Comparison of ENCODE assay signal across 16 cellular contexts in the genomic region with DNA sequence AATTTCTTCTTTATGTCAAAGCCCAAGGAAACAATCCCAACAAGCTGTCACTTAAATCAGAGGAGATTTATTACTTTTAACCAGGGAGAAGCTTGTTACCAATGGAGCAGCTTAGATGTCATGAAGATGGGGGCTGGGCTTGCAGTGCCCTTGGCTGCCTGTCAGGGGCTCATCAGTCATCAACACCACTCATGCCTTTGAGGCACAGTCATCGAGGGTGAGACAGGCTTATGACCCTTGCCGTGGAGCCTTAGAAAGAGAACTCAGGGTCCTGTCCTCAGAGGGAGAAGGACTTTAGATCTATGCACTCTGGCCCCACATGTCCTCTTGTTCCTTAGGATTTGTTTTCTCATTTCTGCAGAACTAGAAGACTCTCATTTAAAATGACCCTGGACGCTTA.
DNase-seq lines count a peak whose midpoint lies in the region; ATAC-seq and TF ChIP-seq lines count a peak whose summit lies in the region.
"Had no signal": no experiment of that assay in that cellular context is flagged by ENCODE, and none has a peak within 500 bp of the region (broad histone marks: within the 10 kb centered on the region; RNA-seq: fewer than 3 reads in every experiment).

No MANE protein-coding gene starts in this region.

- TF ChIP-seq CTCF in MCF 10A (IDR thresholded peaks at IDR 0.05; ENCODE audit: unreplicated experiment) (no peak), breast epithelium (IDR thresholded peaks at IDR 0.05) (no peak), PC-9 (conservative IDR thresholded peaks at IDR 0.05) (no peak), vagina (IDR thresholded peaks at IDR 0.05) (no peak)

- H3K79me2 ChIP-seq in PC-9 (ENCODE audit: low read depth): no peaks in the 10 kb centered on the region

- TF ChIP-seq POLR2A in breast epithelium (IDR thresholded peaks at IDR 0.05) (no peak), vagina (IDR thresholded peaks at IDR 0.05) (no peak)

- no peaks in the 10 kb centered on the region for H3K9me2 ChIP-seq in PC-9 (ENCODE audit: insufficient read depth)

- intact Hi-C loops in MCF 10A (cut with micrococcal nuclease): no loop called here
- intact Hi-C loops in breast epithelium (cut with DNase I; ENCODE audit: low total_unique reads): no loop called here
- intact Hi-C loops in PC-9 (cut with micrococcal nuclease; ENCODE audit: unreplicated experiment): no loop called here
- intact Hi-C loops in vagina (cut with DNase I): no loop called here

- peak overlapping the region; percentile 70 for H3K27ac Mint-ChIP-seq in MCF 10A (ENCODE audit: low read depth, unreplicated experiment)
- H3K27ac Mint-ChIP-seq: activated CD8-positive, alpha-beta memory T cell treated with anti-CD3 and anti-CD28 coated beads, Interleukin-2, amount 10 ng/mL, durations not matched to agents 7 days and 5 days; activated naive CD8-positive, alpha-beta T cell treated with anti-CD3 and anti-CD28 coated beads for 36 hours; memory B cell; WTC11 had no signal

- no peaks in the 10 kb centered on the region for H3K4me1 ChIP-seq in breast epithelium
- H3K4me1 ChIP-seq in PC-9 (replicated peaks; ENCODE audit: insufficient read depth): peaks cover 10% of the 10 kb centered on the region; the same call in 1 of the 2 replicates
- peaks cover 19% of the 10 kb centered on the region for H3K4me1 ChIP-seq in vagina

- H3K27ac ChIP-seq in breast epithelium: no peak overlapping the region
- H3K27ac ChIP-seq in PC-9: no peak overlapping the region
- H3K27ac ChIP-seq in vagina: peak overlapping the region; percentile 68

- no peak for ATAC-seq in GM21529 (IDR thresholded peaks at IDR 0.05; ENCODE audit: unreplicated experiment)
- no peak for ATAC-seq in HG03175 (IDR thresholded peaks at IDR 0.05; ENCODE audit: unreplicated experiment)
- ATAC-seq: activated CD8-positive, alpha-beta memory T cell treated with anti-CD3 and anti-CD28 coated beads, Interleukin-2, amount 10 ng/mL, durations not matched to agents 7 days and 5 days; WTC11 had no signal

- H3K36me3 ChIP-seq in breast epithelium: no peaks in the 10 kb centered on the region
- H3K36me3 ChIP-seq in PC-9 (ENCODE audit: low read depth): no peaks in the 10 kb centered on the region
- H3K36me3 ChIP-seq in vagina: no peaks in the 10 kb centered on the region

- DNase-seq in MCF 10A (ENCODE audit: unreplicated experiment): peak; percentile 64
- DNase-seq in breast epithelium (ENCODE audit: low spot score in 2 of 2): no peak
- DNase-seq in PC-9: peak in 1 of 2 experiments; percentile 43
- peak; percentile 32 for DNase-seq in fibroblast of peridontal ligament (ENCODE audit: extremely low read depth)
- no peak for DNase-seq in vagina (ENCODE audit: extremely low spot score in 2 of 2)
- no peak for DNase-seq in hypothalamus (lab: John Stamatoyannopoulos, UW)
- DNase-seq: activated CD8-positive, alpha-beta memory T cell treated with anti-CD3 and anti-CD28 coated beads, Interleukin-2, amount 10 ng/mL, durations not matched to agents 7 days and 5 days; activated naive CD8-positive, alpha-beta T cell treated with anti-CD3 and anti-CD28 coated beads for 36 hours; cerebellar nuclear complex; DMS153; NCI-H2029; occipital lobe had no signal

- H3F3A ChIP-seq in PC-9 (ENCODE audit: insufficient read depth, low read depth): no peaks in the 10 kb centered on the region

- no peaks in the 10 kb centered on the region for H3K9me3 Mint-ChIP-seq in MCF 10A (ENCODE audit: unreplicated experiment)
- H3K9me3 Mint-ChIP-seq: activated naive CD8-positive, alpha-beta T cell treated with anti-CD3 and anti-CD28 coated beads for 36 hours had no signal

- H3K9me3 ChIP-seq in breast epithelium (no peaks in the 10 kb centered on the region), PC-9 (ENCODE audit: insufficient read depth, low read depth) (no peaks in the 10 kb centered on the region), vagina (no peaks in the 10 kb centered on the region)

- no peaks in the 10 kb centered on the region for H3K27me3 Mint-ChIP-seq in MCF 10A (ENCODE audit: insufficient read depth, unreplicated experiment)
- H3K27me3 Mint-ChIP-seq: activated CD8-positive, alpha-beta memory T cell treated with anti-CD3 and anti-CD28 coated beads, Interleukin-2, amount 10 ng/mL, durations not matched to agents 7 days and 5 days; activated naive CD8-positive, alpha-beta T cell treated with anti-CD3 and anti-CD28 coated beads for 36 hours had no signal

- CTCF ChIA-PET in MCF 10A (lab: Yijun Ruan, JAX) (no interaction called here), PC-9 (lab: Charles Lee) (no interaction called here)

- peaks cover 7% of the 10 kb centered on the region for H3K36me3 Mint-ChIP-seq in MCF 10A (ENCODE audit: insufficient read depth, unreplicated experiment)
- H3K36me3 Mint-ChIP-seq: activated CD8-positive, alpha-beta memory T cell treated with anti-CD3 and anti-CD28 coated beads, Interleukin-2, amount 10 ng/mL, durations not matched to agents 7 days and 5 days; activated naive CD8-positive, alpha-beta T cell treated with anti-CD3 and anti-CD28 coated beads for 36 hours; memory B cell had no signal

- POLR2A ChIA-PET in MCF 10A (lab: Yijun Ruan, JAX): no interaction called here
- POLR2A ChIA-PET in PC-9 (lab: Charles Lee; ENCODE audit: unreplicated experiment): no interaction called here

- peak overlapping the region; percentile 17; the same call in 1 of the 2 replicates for H3K4me2 ChIP-seq in PC-9

- peaks cover 57% of the 10 kb centered on the region for H3K4me1 Mint-ChIP-seq in MCF 10A (ENCODE audit: insufficient read depth, unreplicated experiment)
- H3K4me1 Mint-ChIP-seq: activated CD8-positive, alpha-beta memory T cell treated with anti-CD3 and anti-CD28 coated beads, Interleukin-2, amount 10 ng/mL, durations not matched to agents 7 days and 5 days; activated naive CD8-positive, alpha-beta T cell treated with anti-CD3 and anti-CD28 coated beads for 36 hours; memory B cell had no signal

- BruUV-seq in MCF 10A (replicated peaks; lab: Mats Ljungman, UMichigan) (no TSS peak), PC-9 (replicated peaks; lab: Mats Ljungman, UMichigan) (no TSS peak)

- peak overlapping the region; percentile 21 for H3K4me3 Mint-ChIP-seq in MCF 10A (ENCODE audit: unreplicated experiment)
- H3K4me3 Mint-ChIP-seq: activated CD8-positive, alpha-beta memory T cell treated with anti-CD3 and anti-CD28 coated beads, Interleukin-2, amount 10 ng/mL, durations not matched to agents 7 days and 5 days; activated naive CD8-positive, alpha-beta T cell treated with anti-CD3 and anti-CD28 coated beads for 36 hours; memory B cell; WTC11 had no signal

- no peak overlapping the region for H3K4me3 ChIP-seq in breast epithelium
- H3K4me3 ChIP-seq in PC-9: no peak overlapping the region
- no peak overlapping the region for H3K4me3 ChIP-seq in vagina

- no peaks in the 10 kb centered on the region for H4K20me1 ChIP-seq in PC-9 (ENCODE audit: insufficient read depth)

- no peak overlapping the region for H2AFZ ChIP-seq in PC-9

- H3K27me3 ChIP-seq in breast epithelium (no peaks in the 10 kb centered on the region), PC-9 (ENCODE audit: insufficient read depth, low read depth) (no peaks in the 10 kb centered on the region), vagina (no peaks in the 10 kb centered on the region)

Comparison
In these comparisons a context has a peak if more than half of its experiments do, and no peak if none do; other contexts are left out.
1. DNase-seq: peak in MCF 10A (single experiment) and fibroblast of peridontal ligament (single experiment); none in breast epithelium (0 of 2), vagina (0 of 2) and hypothalamus (0 of 51).